ENCODE assay signal across 27 cellular contexts in genomic region chrX:150942958-150943594, GRCh38. TPM values are rescaled to one million over a fixed set of nuclear protein-coding genes. Genes with fewer than 3 reads are reported as not detected.
DNase-seq lines count a peak whose midpoint lies in the region; ATAC-seq and TF ChIP-seq lines count a peak whose summit lies in the region.
"Had no signal": no experiment of that assay in that cellular context is flagged by ENCODE, and none has a peak within 500 bp of the region (broad histone marks: within the 10 kb centered on the region; RNA-seq: fewer than 3 reads in every experiment).

No MANE protein-coding gene starts in this region.

- H3K27me3 ChIP-seq in spleen (replicated peaks in 1 of 7) = peaks cover 0 to 5% (median 0%) of the 10 kb centered on the region in 7 donors
- H3K27me3 ChIP-seq: brain microvascular endothelial cell, gastrocnemius medialis, hepatocyte had no signal

- H3K27ac Mint-ChIP-seq in chondrocyte (ENCODE audit: unreplicated experiment) (no peak overlapping the region), T-cell (no peak overlapping the region)
- H3K27ac Mint-ChIP-seq: activated CD8-positive, alpha-beta T cell treated with anti-CD3 and anti-CD28 coated beads for 36 hours; activated naive CD4-positive, alpha-beta T cell treated with anti-CD3 and anti-CD28 coated beads, Interleukin-2, amount 10 ng/mL, durations not matched to agents 7 days and 5 days; activated T-helper 1 cell treated with anti-CD3 and anti-CD28 coated beads, Interleukin-12 subunit alpha, Interleukin-12 subunit beta, Interleukin-2, Interleukin-4 antibody, amounts not matched to agents 30 ng/mL and 10 ng/mL and 1 ng/mL, durations not matched to agents 14 hours and 24 hours and 36 hours; natural killer cell; type B pancreatic cell had no signal

- DNase-seq in NCI-H1105 treated with DMSO at 0.1 percent for 48 hours (lab: John Stamatoyannopoulos, UW) (peak; percentile 61), NCI-H510A (lab: John Stamatoyannopoulos, UW) (peak; percentile 34), chondrocyte (ENCODE audit: low spot score) (peak; percentile 36), spleen (peak; percentile 58), left cardiac atrium (no peak), T-cell (no peak)
- DNase-seq: activated CD4-positive, alpha-beta T cell treated with anti-CD3 and anti-CD28 coated beads for 1 hour; activated CD8-positive, alpha-beta memory T cell treated with anti-CD3 and anti-CD28 coated beads, Interleukin-2, amount 50 U/mL, for 48 hours; activated CD8-positive, alpha-beta T cell treated with anti-CD3 and anti-CD28 coated beads for 36 hours; activated naive CD4-positive, alpha-beta T cell treated with anti-CD3 and anti-CD28 coated beads, Interleukin-2, amount 10 ng/mL, durations not matched to agents 7 days and 5 days; brain microvascular endothelial cell; cerebellar nuclear complex; dorsolateral prefrontal cortex; gastrocnemius medialis; natural killer cell; NCI-H446 treated with DMSO at 0.1 percent for 48 hours; nucleus accumbens; PC-9; psoas muscle; stimulated activated CD4-positive, alpha-beta T cell treated with anti-CD3 and anti-CD28 coated beads, Interleukin-4, amount 100 ng/mL, for 24 hours; T-helper 2 cell had no signal

- H3K4me3 Mint-ChIP-seq in chondrocyte (ENCODE audit: unreplicated experiment) (no peak overlapping the region), T-cell (no peak overlapping the region)
- H3K4me3 Mint-ChIP-seq: activated CD8-positive, alpha-beta T cell treated with anti-CD3 and anti-CD28 coated beads for 36 hours; activated naive CD4-positive, alpha-beta T cell treated with anti-CD3 and anti-CD28 coated beads, Interleukin-2, amount 10 ng/mL, durations not matched to agents 7 days and 5 days; activated T-helper 1 cell treated with anti-CD3 and anti-CD28 coated beads, Interleukin-12 subunit alpha, Interleukin-12 subunit beta, Interleukin-2, Interleukin-4 antibody, amounts not matched to agents 30 ng/mL and 10 ng/mL and 1 ng/mL, durations not matched to agents 14 hours and 24 hours and 36 hours; natural killer cell; type B pancreatic cell had no signal

- no peak for TF ChIP-seq POLR2A in spleen (IDR thresholded peaks at IDR 0.05)

- no peaks in the 10 kb centered on the region for H3K36me3 ChIP-seq in spleen
- H3K36me3 ChIP-seq: BLaER1 treated with 17β-estradiol and CSF1 and Interleukin-3, amounts not matched to agents 10 nM and 100 nM; brain microvascular endothelial cell; gastrocnemius medialis had no signal

- POLR2A ChIA-PET in T-cell (lab: Charles Lee) = no interaction called here

- no peaks in the 10 kb centered on the region for H3K27me3 Mint-ChIP-seq in chondrocyte (ENCODE audit: low read depth)
- peaks cover 4 to 21% of the 10 kb centered on the region in 2 donors for H3K27me3 Mint-ChIP-seq in T-cell
- H3K27me3 Mint-ChIP-seq: activated CD8-positive, alpha-beta T cell treated with anti-CD3 and anti-CD28 coated beads for 36 hours; type B pancreatic cell had no signal

- H3K4me1 ChIP-seq in spleen = no peaks in the 10 kb centered on the region
- H3K4me1 ChIP-seq: BLaER1 treated with 17β-estradiol and CSF1 and Interleukin-3, amounts not matched to agents 10 nM and 100 nM; gastrocnemius medialis; psoas muscle had no signal

- no peak overlapping the region for H3K4me3 ChIP-seq in spleen
- H3K4me3 ChIP-seq: BLaER1 treated with 17β-estradiol and CSF1 and Interleukin-3, amounts not matched to agents 10 nM and 100 nM; dorsolateral prefrontal cortex; gastrocnemius medialis; hepatocyte; PC-9; psoas muscle had no signal

- H3K36me3 Mint-ChIP-seq in chondrocyte (ENCODE audit: low read depth) (no peaks in the 10 kb centered on the region), T-cell (no peaks in the 10 kb centered on the region)
- H3K36me3 Mint-ChIP-seq: activated naive CD4-positive, alpha-beta T cell treated with anti-CD3 and anti-CD28 coated beads, Interleukin-2, amount 10 ng/mL, durations not matched to agents 7 days and 5 days; natural killer cell; type B pancreatic cell had no signal

- TF ChIP-seq CTCF in chondrocyte (IDR thresholded peaks at IDR 0.05) = no peak
- TF ChIP-seq CTCF in spleen (IDR thresholded peaks at IDR 0.05 in 8 of 11, conservative IDR thresholded peaks at IDR 0.05 in 3 of 11) = no peak

- H3K4me1 Mint-ChIP-seq in chondrocyte (ENCODE audit: low read depth) (no peaks in the 10 kb centered on the region), T-cell (no peaks in the 10 kb centered on the region)
- H3K4me1 Mint-ChIP-seq: activated naive CD4-positive, alpha-beta T cell treated with anti-CD3 and anti-CD28 coated beads, Interleukin-2, amount 10 ng/mL, durations not matched to agents 7 days and 5 days; natural killer cell had no signal

- 50 to 82% (median 73%) methylated on average over 1 to 9 of the region's 9 CpGs for WGBS in spleen, 5 donors

- no peaks in the 10 kb centered on the region for H3K9me3 Mint-ChIP-seq in chondrocyte (ENCODE audit: low read depth)
- H3K9me3 Mint-ChIP-seq in T-cell = no peaks in the 10 kb centered on the region
- H3K9me3 Mint-ChIP-seq: activated CD8-positive, alpha-beta T cell treated with anti-CD3 and anti-CD28 coated beads for 36 hours; activated naive CD4-positive, alpha-beta T cell treated with anti-CD3 and anti-CD28 coated beads, Interleukin-2, amount 10 ng/mL, durations not matched to agents 7 days and 5 days; activated T-helper 1 cell treated with anti-CD3 and anti-CD28 coated beads, Interleukin-12 subunit alpha, Interleukin-12 subunit beta, Interleukin-2, Interleukin-4 antibody, amounts not matched to agents 30 ng/mL and 10 ng/mL and 1 ng/mL, durations not matched to agents 14 hours and 24 hours and 36 hours; natural killer cell; type B pancreatic cell had no signal

- intact Hi-C loops in spleen (cut with DNase I; ENCODE audit: low total_unique reads) (no loop called here), left cardiac atrium (cut with DNase I) (no loop called here)

- ATAC-seq in left cardiac atrium = no peak
- ATAC-seq in T-cell (replicated peaks in 1 of 4) = no peak
- no peak for ATAC-seq in HG03097 (IDR thresholded peaks at IDR 0.05; ENCODE audit: low FRiP score, unreplicated experiment)
- ATAC-seq: activated CD8-positive, alpha-beta T cell treated with anti-CD3 and anti-CD28 coated beads for 36 hours; gastrocnemius medialis; natural killer cell; psoas muscle; Right ventricle myocardium inferior had no signal

- H3K9me3 ChIP-seq in spleen = no peaks in the 10 kb centered on the region
- H3K9me3 ChIP-seq: BLaER1 treated with 17β-estradiol and CSF1 and Interleukin-3, amounts not matched to agents 10 nM and 100 nM; gastrocnemius medialis; psoas muscle had no signal

- CTCF ChIA-PET in T-cell (lab: Charles Lee) = no interaction called here

- H3K27ac ChIP-seq in spleen = no peak overlapping the region
- H3K27ac ChIP-seq: BLaER1 treated with 17β-estradiol and CSF1 and Interleukin-3, amounts not matched to agents 10 nM and 100 nM; brain microvascular endothelial cell; dorsolateral prefrontal cortex; gastrocnemius medialis; hepatocyte; PC-9; psoas muscle had no signal

RNA-seq across cellular contexts. Expression of gene HMGB3, which starts 40.1 kb away (rescaled TPM):
- 34.9 to 49.2 TPM (median 44.4 TPM) in 3 replicates for total RNA-seq in chondrocyte
- total RNA-seq in spleen = 10 to 100 TPM in 4 of 7 donors, 1 to 10 TPM in 3; 5.0 to 27.3 (median 12.5) TPM
- polyA plus RNA-seq in spleen = 10 to 100 TPM in 1 of 3 donors, 1 to 10 TPM in 2; 5.4 to 12.3 (median 7.5) TPM
- 1 to 10 TPM; 5.9 to 9.2 TPM for total RNA-seq in left cardiac atrium
- 1 to 10 TPM in 4 of 5 donors, under 1 TPM in 1; 0.99 to 5.8 (median 1.3) TPM for total RNA-seq in T-cell

RNA-seq across cellular contexts. Expression of gene CD99L2, which starts 44.6 kb away (rescaled TPM):
- total RNA-seq in chondrocyte (62.0 to 82.1 TPM (median 81.9 TPM) in 3 replicates), spleen (10 to 100 TPM; 21.7 to 51.8 (median 41.0) TPM), left cardiac atrium (10 to 100 TPM; 61.0 to 62.6 TPM), T-cell (10 to 100 TPM; 11.1 to 20.0 (median 18.3) TPM)
- 10 to 100 TPM in 1 of 3 donors, 1 to 10 TPM in 2; 8.2 to 15.1 (median 8.7) TPM for polyA plus RNA-seq in spleen

Comparison
In these comparisons a context has a peak if more than half of its experiments do, and no peak if none do; other contexts are left out.
1. DNase-seq: peak in NCI-H1105 treated with DMSO at 0.1 percent for 48 hours (single experiment), NCI-H510A (single experiment), chondrocyte (single experiment) and spleen (single experiment); none in left cardiac atrium (single experiment) and T-cell (0 of 34).